8 cellular contexts compared by ENCODE assay signal in the genomic region with DNA sequence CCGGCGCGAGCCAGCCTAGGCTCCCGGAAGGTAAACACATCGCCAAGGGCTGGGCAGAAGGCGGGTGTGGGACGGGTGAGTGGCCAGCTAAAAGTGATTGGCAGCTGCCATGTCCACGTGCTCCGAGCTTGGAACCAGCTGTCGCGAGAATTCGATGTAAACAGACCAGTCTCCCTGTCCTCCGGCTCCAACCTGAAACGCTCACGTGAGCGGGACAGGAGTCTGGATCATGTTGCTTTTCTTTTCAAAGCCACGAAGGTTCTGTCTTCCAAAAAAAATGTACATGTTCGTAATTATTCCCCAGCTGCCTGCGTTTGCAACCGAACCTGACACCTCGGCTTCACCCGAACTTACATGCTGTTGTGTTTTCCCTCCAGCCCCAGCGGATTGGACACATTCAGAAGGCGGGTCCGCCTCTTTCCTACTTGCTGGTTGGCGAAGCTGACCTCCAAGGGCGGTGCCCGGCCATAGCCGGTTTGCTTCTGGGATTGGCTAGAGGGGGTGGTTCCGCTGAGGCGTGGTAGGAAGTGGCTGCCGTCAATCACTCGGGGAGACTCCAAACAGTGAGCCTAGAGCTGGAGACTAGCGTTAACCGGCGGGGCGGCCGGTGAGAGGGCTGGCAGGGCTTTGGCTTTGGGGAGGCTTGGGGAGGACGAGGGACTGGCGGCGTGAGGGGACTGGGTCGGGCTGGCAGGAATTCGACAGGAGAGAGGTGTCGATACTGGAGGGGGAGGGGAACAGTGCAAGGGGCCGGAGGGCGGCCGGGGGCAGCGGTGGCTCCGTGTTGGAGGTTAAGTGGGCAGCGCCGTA. TPM values are rescaled to one million over a fixed set of nuclear protein-coding genes. Genes with fewer than 3 reads are reported as not detected.
DNase-seq lines count a peak whose midpoint lies in the region; ATAC-seq and TF ChIP-seq lines count a peak whose summit lies in the region.

TSS of gene BCAS3 (plus strand) at position 544 of the 810 bp plus-strand sequence.

- H3K36me3 ChIP-seq in spleen = peaks cover 0 to 19% (median 3%) of the 10 kb centered on the region in 6 donors

- DNase-seq in AG04449 (ENCODE audit: low read depth, low spot score) = peak; percentile 95
- DNase-seq in NCI-H2227 treated with DMSO at 0.1 percent for 48 hours (lab: John Stamatoyannopoulos, UW) = peak; percentile 99
- DNase-seq in caudate nucleus (lab: John Stamatoyannopoulos, UW) = peak; percentile 94 to 100 (median 99)
- peak; percentile 99 for DNase-seq in inferior parietal cortex (ENCODE audit: extremely low spot score)
- DNase-seq in spleen = peak; percentile 98

- no peak for TF ChIP-seq CTCF in AG04449 (IDR thresholded peaks at IDR 0.05; ENCODE audit: insufficient read depth, low read length, missing control alignments)
- TF ChIP-seq CTCF in WI38 (IDR thresholded peaks at IDR 0.05; ENCODE audit: low read depth, low read length) = no peak
- peak in 4 of 11 experiments; percentile 25 to 44 (median 38) for TF ChIP-seq CTCF in spleen (IDR thresholded peaks at IDR 0.05 in 8 of 11, conservative IDR thresholded peaks at IDR 0.05 in 3 of 11)

- H3K9me3 ChIP-seq in spleen = peaks cover 0 to 5% (median 0%) of the 10 kb centered on the region in 8 donors

- POLR2A ChIA-PET in AG04449 (lab: Yijun Ruan, JAX) = no interaction called here

- H3K4me3 ChIP-seq in AG04449 (ENCODE audit: low read depth, low read length) (peak within 1 kb of the TSS; percentile 92), WI38 (ENCODE audit: low read depth, low read length) (peak within 1 kb of the TSS; percentile 73), spleen (peak within 1 kb of the TSS; percentile 69 to 99 (median 94))

- CTCF ChIA-PET in AG04449 (lab: Yijun Ruan, JAX) = interaction anchor here (1.2 to 1.6 kb wide), 2 partner anchors 9 to 37 kb away, joined by 3 to 4 read pairs; no protein-coding TSS in a partner anchor

- H3K4me1 ChIP-seq in spleen = peaks cover 4 to 23% (median 18%) of the 10 kb centered on the region in 6 donors

- H3K27me3 ChIP-seq in spleen (replicated peaks in 1 of 7) = no peaks in the 10 kb centered on the region

- TF ChIP-seq POLR2A in spleen (IDR thresholded peaks at IDR 0.05) = peak in 2 of 3 donors; percentile 79 to 87

- intact Hi-C loops in spleen (cut with DNase I; ENCODE audit: low total_unique reads) = no loop called here

- ATAC-seq in GM18907 (IDR thresholded peaks at IDR 0.05; ENCODE audit: unreplicated experiment) (peak; percentile 97), HG03159 (IDR thresholded peaks at IDR 0.05; ENCODE audit: unreplicated experiment) (peak; percentile 98)

- H3K27ac ChIP-seq in caudate nucleus (ENCODE audit: low read depth, low read length) (peak within 1 kb of the TSS; percentile 95), spleen (peak within 1 kb of the TSS; percentile 66 to 90 (median 86))

- 0 to 1% (median 0%) methylated on average over 45 to 51 of the region's 51 CpGs for WGBS in spleen, 5 donors

RNA-seq across cellular contexts. Expression of gene BCAS3, which starts in this region (rescaled TPM):
- 10 to 100 TPM; 26.5 to 56.0 (median 47.7) TPM for total RNA-seq in spleen
- 1 to 10 TPM; 3.7 to 5.0 (median 3.8) TPM for polyA plus RNA-seq in spleen

Comparison
In these comparisons a context has a peak if more than half of its experiments do, and no peak if none do; other contexts are left out.
1. Peak in every context shown above with its lines: DNase-seq, ATAC-seq, H3K4me3 ChIP-seq and H3K27ac ChIP-seq.